8 cellular contexts compared by ENCODE assay signal in the genomic region with DNA sequence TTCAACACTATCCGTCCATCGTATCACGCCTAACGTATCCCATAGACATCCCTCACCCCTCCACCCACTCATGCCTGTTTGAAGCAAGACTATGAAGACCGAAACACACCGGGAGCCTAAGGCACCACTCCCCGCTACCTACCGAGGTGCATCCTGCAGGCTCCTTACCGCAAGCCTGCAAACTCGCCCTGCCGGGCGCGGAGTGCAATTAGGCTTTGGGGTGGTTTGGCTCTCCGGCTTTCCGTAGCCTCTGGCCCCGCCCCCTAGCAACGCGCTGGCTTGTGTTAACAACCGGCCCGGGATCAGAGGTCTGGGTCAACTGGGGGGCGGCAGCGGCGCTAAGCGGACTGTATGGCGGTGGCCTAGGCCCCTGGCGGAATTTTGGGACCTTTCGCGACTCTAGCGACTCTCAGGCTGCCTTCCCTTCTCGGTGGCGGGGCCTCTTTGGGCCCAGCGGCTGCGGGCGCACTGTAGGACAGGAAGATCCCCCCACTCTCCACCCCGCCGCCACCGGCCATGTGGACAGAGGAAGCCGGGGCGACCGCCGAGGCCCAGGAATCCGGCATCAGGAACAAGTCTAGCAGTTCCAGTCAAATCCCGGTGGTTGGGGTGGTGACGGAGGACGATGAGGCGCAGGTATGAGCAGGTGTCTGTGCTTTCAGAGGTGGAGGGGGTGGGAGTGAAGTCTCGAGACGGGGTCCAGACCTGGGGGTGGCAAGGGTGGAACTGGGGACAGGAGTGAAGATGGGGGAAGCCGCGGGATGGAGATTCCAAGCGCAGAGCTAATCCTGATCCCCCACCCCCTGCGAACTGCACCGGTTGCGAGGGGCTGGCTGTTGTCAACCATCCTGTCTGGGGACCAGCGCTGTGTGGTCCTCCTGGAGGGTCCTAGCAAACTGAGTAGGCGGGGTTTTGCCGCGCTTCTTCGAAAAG. TPM values are rescaled to one million over a fixed set of nuclear protein-coding genes. Genes with fewer than 3 reads are reported as not detected.
DNase-seq lines count a peak whose midpoint lies in the region; FAIRE-seq and TF ChIP-seq lines count a peak whose summit lies in the region.

Gene CFAP69, plus strand, starts transcription at position 266 of the 933 bp plus-strand sequence. Its CDS starts 251 bp downstream, at position 517.

- peak; percentile 66 for DNase-seq in GM04504 (ENCODE audit: low read depth)
- DNase-seq in H54 (ENCODE audit: insufficient read length, low spot score): peak; percentile 70
- DNase-seq in M059J (ENCODE audit: low read depth): peak; percentile 89
- DNase-seq in SK-MEL-5 (ENCODE audit: low read depth, low spot score): peak; percentile 88
- DNase-seq in activated naive CD4-positive, alpha-beta T cell treated with anti-CD3 and anti-CD28 coated beads for 36 hours: peak; percentile 91
- DNase-seq in globus pallidus (ENCODE audit: low spot score): peak; percentile 84
- peak; percentile 15 to 94 (median 81) for DNase-seq in nucleus accumbens (lab: John Stamatoyannopoulos, UW)

- TF ChIP-seq CTCF in subcutaneous adipose tissue (IDR thresholded peaks at IDR 0.05; ENCODE audit: low read depth): no peak

- H3K27me3 Mint-ChIP-seq in activated naive CD4-positive, alpha-beta T cell treated with anti-CD3 and anti-CD28 coated beads for 36 hours (ENCODE audit: low read depth): peaks cover 24% of the 10 kb centered on the region

- no peak within 1 kb of the TSS for H3K27ac Mint-ChIP-seq in activated naive CD4-positive, alpha-beta T cell treated with anti-CD3 and anti-CD28 coated beads for 36 hours

- H3K4me3 Mint-ChIP-seq in activated naive CD4-positive, alpha-beta T cell treated with anti-CD3 and anti-CD28 coated beads for 36 hours: peak within 1 kb of the TSS; percentile 97

- no peak for FAIRE-seq in H54 (lab: Jason Lieb, UNC)

- intact Hi-C loops in activated naive CD4-positive, alpha-beta T cell treated with anti-CD3 and anti-CD28 coated beads for 36 hours (cut with micrococcal nuclease): loop anchor here (1.0 to 10.0 kb wide), 7 partner anchors 17 to 1020 kb away; partner anchors contain the start of genes CLDN12, FZD1, GTPBP10 and STEAP1

- H3K9me3 Mint-ChIP-seq in activated naive CD4-positive, alpha-beta T cell treated with anti-CD3 and anti-CD28 coated beads for 36 hours: no peaks in the 10 kb centered on the region

- no peaks in the 10 kb centered on the region for H3K36me3 Mint-ChIP-seq in activated naive CD4-positive, alpha-beta T cell treated with anti-CD3 and anti-CD28 coated beads for 36 hours (ENCODE audit: low read depth)

- in situ Hi-C loops in SK-MEL-5 (cut with HindIII; ENCODE audit: low pct_unique_long_range_greater_than_20kb, low sequenced_read_pairs): no loop called here

- peaks cover 17% of the 10 kb centered on the region for H3K4me1 Mint-ChIP-seq in activated naive CD4-positive, alpha-beta T cell treated with anti-CD3 and anti-CD28 coated beads for 36 hours (ENCODE audit: low read depth)

- CTCF ChIA-PET in activated naive CD4-positive, alpha-beta T cell treated with anti-CD3 and anti-CD28 coated beads for 36 hours (lab: Charles Lee): interaction anchor here (1.2 kb wide), 1 partner anchor 93 kb away, joined by 4 read pairs; no protein-coding TSS in a partner anchor

- peak; percentile 43; the same call in 1 of the 2 replicates for TF ChIP-seq POLR2A in H54 (IDR thresholded peaks at IDR 0.05; ENCODE audit: low read depth, low read length)

RNA-seq across cellular contexts. Expression of gene CFAP69, which starts in this region (rescaled TPM):
- 1.6 and 3.2 TPM in 2 replicates for total RNA-seq in M059J (2014; rRNA removed; shearing (Covaris generic))
- total RNA-seq in SK-MEL-5 (2014; rRNA removed; shearing (Covaris generic)): 2.1 and 6.6 TPM in 2 replicates
- polyA plus RNA-seq in SK-MEL-5 (2015; cell fraction: cytosol; rRNA removed): 2.4 and 2.7 TPM in 2 replicates
- 8.4 and 12.9 TPM in 2 replicates for polyA plus RNA-seq in SK-MEL-5 (2015; cell fraction: nucleus; rRNA removed)
- total RNA-seq in activated naive CD4-positive, alpha-beta T cell treated with anti-CD3 and anti-CD28 coated beads for 36 hours: under 1 TPM; 0.25 to 0.31 TPM
- total RNA-seq in subcutaneous adipose tissue: 10 to 100 TPM; 12.6 to 30.7 (median 21.2) TPM

Comparison
In these comparisons a context has a peak if more than half of its experiments do, and no peak if none do; other contexts are left out.
1. Peak in every context shown above with its lines: DNase-seq.
2. Peak in DNase-seq in activated naive CD4-positive, alpha-beta T cell treated with anti-CD3 and anti-CD28 coated beads for 36 hours; RNA of the gene not detected or under 1 TPM.